11 cellular contexts compared by ENCODE assay signal in genomic region chr1:10646347-10646861, GRCh38.
DNase-seq lines count a peak whose midpoint lies in the region; ATAC-seq, FAIRE-seq and TF ChIP-seq lines count a peak whose summit lies in the region.
"Had no signal": no experiment of that assay in that cellular context is flagged by ENCODE, and none has a peak within 500 bp of the region (broad histone marks: within the 10 kb centered on the region; RNA-seq: fewer than 3 reads in every experiment).

No MANE protein-coding gene starts in this region.

- H3K27ac ChIP-seq in HepG2 (ENCODE audit: extremely low read length, insufficient read depth, low read length) (no peak overlapping the region), ovary (no peak overlapping the region)
- H3K27ac ChIP-seq: SK-N-MC had no signal

- POLR2A ChIA-PET in HepG2 (lab: Yijun Ruan, JAX) = no interaction called here

- H3K4me3 ChIP-seq in HepG2 (replicated peaks in 1 of 3; ENCODE audit: insufficient read depth in 1 of 3, low read depth in 2 of 3, low read length in 3 of 3) (no peak overlapping the region), ovary (no peak overlapping the region)
- H3K4me3 ChIP-seq: SK-N-MC had no signal

- intact Hi-C loops in HepG2 (cut with micrococcal nuclease; ENCODE audit: unreplicated experiment) (no loop called here), ovary (cut with DNase I) (no loop called here)

- TF ChIP-seq POLR2A in HepG2 (IDR thresholded peaks at IDR 0.05; ENCODE audit: insufficient read depth in 1 of 2, low read depth in 2 of 2, low read length in 2 of 2) (no peak), ovary (IDR thresholded peaks at IDR 0.05) (no peak)

- TF ChIP-seq EP300 in HepG2 (IDR thresholded peaks at IDR 0.05; ENCODE audit: low read depth in 2 of 2, low read length in 2 of 2) = no peak
- TF ChIP-seq EP300 in HepG2 (CRISPR knock-in tag; IDR thresholded peaks at IDR 0.05; ENCODE audit: borderline replicate concordance) = no peak
- no peak for TF ChIP-seq EP300 in ovary (IDR thresholded peaks at IDR 0.05)

- no peak for TF ChIP-seq RAD21 in HepG2 (CRISPR knock-in tag; IDR thresholded peaks at IDR 0.05)

- H3K4me3 Mint-ChIP-seq in T-helper 17 cell = no peak overlapping the region

- no TSS peak for BruUV-seq in HepG2 (replicated peaks; lab: Mats Ljungman, UMichigan)

- H3K4me1 ChIP-seq in HepG2 (ENCODE audit: insufficient read depth, low read length) (peaks cover 4% of the 10 kb centered on the region), ovary (ENCODE audit: insufficient read depth) (no peaks in the 10 kb centered on the region)

- H3K4me1 Mint-ChIP-seq in T-helper 17 cell = no peaks in the 10 kb centered on the region

- TF ChIP-seq CTCF in HepG2 (CRISPR knock-in tag; IDR thresholded peaks at IDR 0.05) (no peak), ovary (IDR thresholded peaks at IDR 0.05) (no peak)

- H3K27ac Mint-ChIP-seq in T-helper 17 cell = no peak overlapping the region

- ATAC-seq in HepG2 (peak; percentile 38), T-helper 17 cell (no peak)

- no peak overlapping the region for H2AFZ ChIP-seq in HepG2 (ENCODE audit: low read length)

- H3K27me3 Mint-ChIP-seq in T-helper 17 cell = no peaks in the 10 kb centered on the region

- CTCF ChIA-PET in HepG2 (lab: Yijun Ruan, JAX; ENCODE audit: low intra/inter-chr PET ratio, low total read pairs) = no interaction called here

- in situ Hi-C loops in HepG2 (cut with HindIII; ENCODE audit: extremely low pct_ligation_motif_present, low pct_unique_long_range_greater_than_20kb) = no loop called here

- H3K79me2 ChIP-seq in HepG2 (ENCODE audit: insufficient read depth, low read length) = no peaks in the 10 kb centered on the region

- no peaks in the 10 kb centered on the region for H3K27me3 ChIP-seq in HepG2 (ENCODE audit: control insufficient read depth in 1 of 2, insufficient read depth in 2 of 2, low read length in 2 of 2)
- no peaks in the 10 kb centered on the region for H3K27me3 ChIP-seq in ovary

- no peak overlapping the region for H3K9ac ChIP-seq in HepG2 (ENCODE audit: insufficient read depth, low read depth, low read length)

- no peak for FAIRE-seq in HepG2 (lab: Jason Lieb, UNC)
- FAIRE-seq: G401.6 had no signal

- peak; percentile 46 for DNase-seq in COLO668 (lab: John Stamatoyannopoulos, UW; ENCODE audit: unreplicated experiment)
- DNase-seq in LHCN-M2 (ENCODE audit: low read depth) = peak; percentile 50
- peak; percentile 11 for DNase-seq in cerebellar cortex (ENCODE audit: low spot score)
- no peak for DNase-seq in HepG2 (ENCODE audit: low spot score)
- no peak for DNase-seq in T-helper 17 cell
- DNase-seq in NCI-H146 treated with DMSO at 0.1 percent for 48 hours (lab: John Stamatoyannopoulos, UW; ENCODE audit: unreplicated experiment) = no peak
- DNase-seq in ecto neural progenitor cell (ENCODE audit: low spot score) = no peak
- no peak for DNase-seq in ovary
- DNase-seq: activated effector memory CD4-positive, alpha-beta T cell treated with anti-CD3 and anti-CD28 coated beads, Interleukin-2, amount 50 U/mL, for 16 hours had no signal

- no peaks in the 10 kb centered on the region for H4K20me1 ChIP-seq in HepG2 (ENCODE audit: insufficient read depth, low read length)

- WGBS in HepG2 (ENCODE audit: low lambda C conversion rate) = 80% methylated on average over 9 of the region's 12 CpGs
- 82 to 87% (median 84%) methylated on average over 12 of the region's 12 CpGs for WGBS in ovary, 3 donors

- H3K36me3 ChIP-seq in HepG2 (replicated peaks in 1 of 2; ENCODE audit: control insufficient read depth in 1 of 2, insufficient read depth in 2 of 2, low read length in 2 of 2) (no peaks in the 10 kb centered on the region), ovary (no peaks in the 10 kb centered on the region)

- H3K36me3 Mint-ChIP-seq in T-helper 17 cell (ENCODE audit: low read depth) = no peaks in the 10 kb centered on the region

- H3K9me3 ChIP-seq in HepG2 (ENCODE audit: low read length) (no peaks in the 10 kb centered on the region), T-helper 17 cell (ENCODE audit: control insufficient read depth, low read length, poor library complexity, severe bottlenecking) (no peaks in the 10 kb centered on the region), ovary (no peaks in the 10 kb centered on the region)

- H3K4me2 ChIP-seq in HepG2 (ENCODE audit: low read depth, low read length) = no peak overlapping the region

TF ChIP-seq in HepG2, 621 proteins besides CTCF, POLR2A, EP300 and RAD21:
- no peak for TF ChIP-seq ZFP36L1 (CRISPR knock-in tag; IDR thresholded peaks at IDR 0.05)
- no peak for TF ChIP-seq ZNF33B (CRISPR knock-in tag; IDR thresholded peaks at IDR 0.05)
- no peak for TF ChIP-seq ZFP41 (CRISPR knock-in tag; IDR thresholded peaks at IDR 0.05; ENCODE audit: borderline replicate concordance)
- peak; percentile 30; the same call in 1 of the 2 replicates for TF ChIP-seq FOSL2 (CRISPR knock-in tag; IDR thresholded peaks at IDR 0.05)
- no peak for TF ChIP-seq NR2F2 (IDR thresholded peaks at IDR 0.05; ENCODE audit: borderline replicate concordance, low read depth)
- TF ChIP-seq YEATS4 (CRISPR knock-in tag; IDR thresholded peaks at IDR 0.05; ENCODE audit: borderline replicate concordance) = no peak
- peak; percentile 12 for TF ChIP-seq TEAD3 (CRISPR knock-in tag; optimal IDR thresholded peaks at IDR 0.05; ENCODE audit: borderline replicate concordance)
- peak; percentile 93 for TF ChIP-seq THAP11 (CRISPR knock-in tag; IDR thresholded peaks at IDR 0.05)
- TF ChIP-seq CEBPG (CRISPR knock-in tag; IDR thresholded peaks at IDR 0.05) = 0 out of 2 replicates have a peak, but pooled peaks have one; percentile 9
- no peak for TF ChIP-seq FOXO1 (CRISPR knock-in tag; IDR thresholded peaks at IDR 0.05)
- no peak for TF ChIP-seq CBX5 (CRISPR knock-in tag; IDR thresholded peaks at IDR 0.05; ENCODE audit: borderline replicate concordance)
- no peak for TF ChIP-seq ZBTB2 (CRISPR knock-in tag; IDR thresholded peaks at IDR 0.05; ENCODE audit: low read depth)
- TF ChIP-seq HCFC1 (IDR thresholded peaks at IDR 0.05; ENCODE audit: low read depth, low read length) = peak; percentile 42; the same call in 1 of the 2 replicates
- TF ChIP-seq ZNF143 (CRISPR knock-in tag; IDR thresholded peaks at IDR 0.05) = peak; percentile 87
- no peak for TF ChIP-seq ZFAT (CRISPR knock-in tag; conservative IDR thresholded peaks at IDR 0.05)
- no peak for TF ChIP-seq ZNF510 (CRISPR knock-in tag; IDR thresholded peaks at IDR 0.05; ENCODE audit: low read depth)
TF ChIP-seq in HepG2: peak in this region for 6.

Comparison
In these comparisons a context has a peak if more than half of its experiments do, and no peak if none do; other contexts are left out.
1. DNase-seq: peak in COLO668 (single experiment), LHCN-M2 (single experiment) and cerebellar cortex (single experiment); none in HepG2 (single experiment), T-helper 17 cell (0 of 3), NCI-H146 treated with DMSO at 0.1 percent for 48 hours (single experiment), ecto neural progenitor cell (single experiment) and ovary (0 of 5).